21 cellular contexts compared by ENCODE assay signal in genomic region chr1:7582439-7582972, GRCh38.
DNase-seq lines count a peak whose midpoint lies in the region; ATAC-seq and TF ChIP-seq lines count a peak whose summit lies in the region.
"Had no signal": no experiment of that assay in that cellular context is flagged by ENCODE, and none has a peak within 500 bp of the region (broad histone marks: within the 10 kb centered on the region; RNA-seq: fewer than 3 reads in every experiment).

No MANE protein-coding gene starts in this region.

- peaks cover 18% of the 10 kb centered on the region for H3K4me1 ChIP-seq in left ventricle myocardium inferior
- no peaks in the 10 kb centered on the region for H3K4me1 ChIP-seq in mesenchymal stem cell (ENCODE audit: control insufficient read depth, insufficient read depth, low read depth, low read length)
- H3K4me1 ChIP-seq in spleen: peaks cover 0 to 8% (median 0%) of the 10 kb centered on the region in 6 donors
- H3K4me1 ChIP-seq: A549 had no signal

- intact Hi-C loops in Right ventricle myocardium inferior (cut with DNase I): loop anchor here (5.0 kb wide), 1 partner anchor 65 kb away; no protein-coding TSS in a partner anchor
- intact Hi-C loops in left ventricle myocardium inferior (cut with micrococcal nuclease): no loop called here
- intact Hi-C loops in spleen (cut with DNase I; ENCODE audit: low total_unique reads): no loop called here

- H3K14ac ChIP-seq in mesenchymal stem cell (ENCODE audit: low read length in 2 of 2): no peak overlapping the region

- no peak overlapping the region for H2AFZ ChIP-seq in mesenchymal stem cell (ENCODE audit: low read depth, low read length)
- H2AFZ ChIP-seq: GM23338 had no signal

- TF ChIP-seq POLR2A in spleen (IDR thresholded peaks at IDR 0.05): no peak

- H3K18ac ChIP-seq in mesenchymal stem cell (ENCODE audit: low read depth in 1 of 2, low read length in 2 of 2): no peak overlapping the region

- H3K36me3 ChIP-seq in left ventricle myocardium inferior (no peaks in the 10 kb centered on the region), mesenchymal stem cell (ENCODE audit: control insufficient read depth in 1 of 2, insufficient read depth in 2 of 2, low read depth in 1 of 2, low read length in 2 of 2) (no peaks in the 10 kb centered on the region), spleen (no peaks in the 10 kb centered on the region)

- peak; percentile 37 for DNase-seq in Right ventricle myocardium inferior (ENCODE audit: missing footprints)
- no peak for DNase-seq in left ventricle myocardium inferior
- peak; percentile 5 for DNase-seq in Jurkat, Clone E6-1 (ENCODE audit: low read depth, low spot score)
- no peak for DNase-seq in mesenchymal stem cell
- DNase-seq in spleen: peak; percentile 10
- no peak for DNase-seq in cerebellum (ENCODE audit: low spot score)
- DNase-seq: DND-41, HFFc6, Kasumi-1, NCI-H187 treated with DMSO at 0.1 percent for 48 hours, NCI-H2171 treated with DMSO at 0.1 percent for 48 hours, NCI-H774, SHP77 treated with DMSO at 0.1 percent for 48 hours had no signal

- no peaks in the 10 kb centered on the region for H3K79me1 ChIP-seq in mesenchymal stem cell (replicated peaks; ENCODE audit: low read length, poor library complexity, severe bottlenecking)

- H3K27me3 ChIP-seq in left ventricle myocardium inferior (ENCODE audit: low read depth) (peaks cover 8% of the 10 kb centered on the region), mesenchymal stem cell (ENCODE audit: control insufficient read depth in 1 of 2, insufficient read depth in 1 of 2, low read length in 2 of 2) (peaks cover 5 to 27% of the 10 kb centered on the region in 2 experiments), spleen (replicated peaks in 1 of 7) (peaks cover 0 to 21% (median 0%) of the 10 kb centered on the region in 7 donors)

- no peak overlapping the region for H4K8ac ChIP-seq in mesenchymal stem cell (ENCODE audit: low read length)

- H3K4me3 ChIP-seq in left ventricle myocardium inferior: no peak overlapping the region
- no peak overlapping the region for H3K4me3 ChIP-seq in Jurkat, Clone E6-1 (ENCODE audit: low read length)
- no peak overlapping the region for H3K4me3 ChIP-seq in mesenchymal stem cell (ENCODE audit: insufficient read depth in 1 of 2, low read depth in 1 of 2, low read length in 2 of 2)
- no peak overlapping the region for H3K4me3 ChIP-seq in spleen
- H3K4me3 ChIP-seq: A549, GM12878, GM23338 had no signal

- H3K27ac ChIP-seq in left ventricle myocardium inferior (replicated peaks) (no peak overlapping the region), mesenchymal stem cell (ENCODE audit: low read length, poor library complexity, severe bottlenecking) (no peak overlapping the region), spleen (no peak overlapping the region)
- H3K27ac ChIP-seq: C4-2B had no signal

- H2BK5ac ChIP-seq in mesenchymal stem cell (ENCODE audit: low read depth, low read length, poor library complexity, severe bottlenecking): no peak overlapping the region

- ATAC-seq in Right ventricle myocardium inferior (no peak), GM19395 (IDR thresholded peaks at IDR 0.05; ENCODE audit: unreplicated experiment) (no peak), GM19324 (IDR thresholded peaks at IDR 0.05; ENCODE audit: low FRiP score, unreplicated experiment) (no peak)
- ATAC-seq: A549, GM12878, Panc1, SK-N-SH treated with all-trans-retinoic acid at 6 μM for 48 hours had no signal

- H3K9ac ChIP-seq in mesenchymal stem cell (ENCODE audit: low read length): peak overlapping the region; percentile 79

- H3K9me3 ChIP-seq in left ventricle myocardium inferior (replicated peaks) (no peaks in the 10 kb centered on the region), mesenchymal stem cell (ENCODE audit: control insufficient read depth, low read length) (no peaks in the 10 kb centered on the region), spleen (no peaks in the 10 kb centered on the region)
- H3K9me3 ChIP-seq: A549 had no signal

- no peak overlapping the region for H2BK120ac ChIP-seq in mesenchymal stem cell (ENCODE audit: low read depth, low read length)

- H3K23ac ChIP-seq in mesenchymal stem cell (ENCODE audit: low read length in 2 of 2): no peak overlapping the region

- no peak overlapping the region for H2BK12ac ChIP-seq in mesenchymal stem cell (ENCODE audit: low read length in 2 of 2)

- no peak overlapping the region for H3K4ac ChIP-seq in mesenchymal stem cell (ENCODE audit: low read depth in 1 of 2, low read length in 2 of 2)

- no peak overlapping the region for H3K4me2 ChIP-seq in mesenchymal stem cell (ENCODE audit: low read length, poor library complexity, severe bottlenecking)
- H3K4me2 ChIP-seq: A549, GM23338 had no signal

- TF ChIP-seq CTCF in left ventricle myocardium inferior (IDR thresholded peaks at IDR 0.05; ENCODE audit: borderline replicate concordance) (no peak), spleen (IDR thresholded peaks at IDR 0.05 in 8 of 11, conservative IDR thresholded peaks at IDR 0.05 in 3 of 11) (no peak)

- 94% methylated on average over 4 of the region's 4 CpGs for WGBS in mesenchymal stem cell
- WGBS in spleen, 5 donors: 82 to 92% (median 84%) methylated on average over 4 of the region's 4 CpGs

- no peak overlapping the region for H2AK5ac ChIP-seq in mesenchymal stem cell (ENCODE audit: low read length, severe bottlenecking)

- H2BK15ac ChIP-seq in mesenchymal stem cell (ENCODE audit: low read depth, poor library complexity, severe bottlenecking): no peak overlapping the region

- no peak overlapping the region for H4K91ac ChIP-seq in mesenchymal stem cell (ENCODE audit: low read length)

Comparison
In these comparisons a context has a peak if more than half of its experiments do, and no peak if none do; other contexts are left out.
1. DNase-seq: peak in Right ventricle myocardium inferior (single experiment), Jurkat, Clone E6-1 (single experiment) and spleen (single experiment); none in left ventricle myocardium inferior (single experiment), mesenchymal stem cell (single experiment) and cerebellum (single experiment).